ENCODE assay signal across 25 cellular contexts in the genomic region with DNA sequence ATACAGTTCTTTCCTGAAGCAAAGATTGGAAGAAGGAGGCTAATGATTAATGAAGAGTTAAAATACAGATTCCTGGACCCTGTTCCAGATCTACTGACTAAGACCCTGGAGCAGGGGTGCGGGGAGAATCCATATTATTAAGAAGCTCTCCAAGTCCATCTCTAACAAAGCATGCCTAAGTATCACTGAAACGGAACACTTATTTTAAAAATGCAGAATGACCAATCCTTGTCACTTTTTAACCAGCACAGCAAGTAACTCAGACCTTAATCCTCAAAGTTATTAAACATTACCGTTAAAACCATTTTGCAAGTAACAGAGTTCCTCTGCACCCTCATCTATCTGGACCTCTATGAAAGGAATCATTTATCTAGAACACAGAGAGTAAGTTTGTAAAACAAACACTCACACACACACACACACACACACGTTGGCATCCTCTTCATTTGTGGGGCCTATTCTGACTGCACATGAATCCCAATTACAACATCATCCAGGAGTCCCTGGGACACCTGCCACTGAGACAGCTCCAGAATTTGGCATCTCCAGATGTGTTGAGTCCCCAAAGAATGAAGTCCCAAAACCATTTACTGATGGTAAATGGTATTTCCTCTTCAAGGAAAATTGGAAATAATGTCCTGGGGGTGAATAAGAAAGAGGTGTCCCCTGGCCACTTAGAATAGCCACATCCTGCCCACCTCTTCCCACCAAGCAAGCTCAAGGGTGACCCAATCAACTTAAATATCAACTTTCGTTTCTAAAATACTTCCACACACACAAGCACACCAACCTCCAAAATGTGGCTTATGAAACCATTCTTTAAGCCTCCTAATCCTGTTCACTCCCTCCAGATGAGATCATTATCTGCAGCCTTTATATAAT.
A peak's percentile ranks its signal among the peaks of the same experiment; 100 is the strongest.
DNase-seq lines count a peak whose midpoint lies in the region; ATAC-seq and TF ChIP-seq lines count a peak whose summit lies in the region.
"Had no signal": no experiment of that assay in that cellular context is flagged by ENCODE, and none has a peak within 500 bp of the region (broad histone marks: within the 10 kb centered on the region; RNA-seq: fewer than 3 reads in every experiment).

No MANE protein-coding gene starts in this region.

- no peak for TF ChIP-seq CTCF in mesothelial cell of epicardium (IDR thresholded peaks at IDR 0.05; ENCODE audit: unreplicated experiment)

- peaks cover 0 to 13% of the 10 kb centered on the region in 2 donors for H3K4me1 ChIP-seq in esophagus (ENCODE audit: control insufficient read depth in 2 of 2, insufficient read depth in 2 of 2, low read length in 1 of 2)
- H3K4me1 ChIP-seq: prostate gland had no signal

- peaks cover 28% of the 10 kb centered on the region for H3K4me1 Mint-ChIP-seq in mesothelial cell of epicardium
- H3K4me1 Mint-ChIP-seq: stimulated activated memory B cell treated with anti-CD40 and anti-IgM and Interleukin-4, amounts not matched to agents 10 μg/mL and 1 μg/mL and 100 μg/mL, for 72 hours had no signal

- in situ Hi-C loops in Caki2 (cut with HindIII; ENCODE audit: low pct_unique_long_range_greater_than_20kb, low sequenced_read_pairs), result no loop called here

- peaks cover 13% of the 10 kb centered on the region for H3K36me3 Mint-ChIP-seq in mesothelial cell of epicardium
- H3K36me3 Mint-ChIP-seq: activated CD8-positive, alpha-beta memory T cell treated with anti-CD3 and anti-CD28 coated beads, Interleukin-2, amount 10 ng/mL, durations not matched to agents 7 days and 5 days; activated naive CD4-positive, alpha-beta T cell treated with anti-CD3 and anti-CD28 coated beads, Interleukin-2, amount 10 ng/mL, durations not matched to agents 7 days and 5 days; natural killer cell treated with Interleukin-12 subunit alpha and Interleukin-12 subunit beta and Interleukin-15 and Interleukin-18, amount 100 ng/mL, for 72 hours; stimulated activated memory B cell treated with anti-CD40 and anti-IgM and Interleukin-4, amounts not matched to agents 10 μg/mL and 1 μg/mL and 100 μg/mL, for 72 hours had no signal

- no peak overlapping the region for H3K4me3 ChIP-seq in esophagus (ENCODE audit: low read depth in 1 of 2, low read length in 2 of 2)
- H3K4me3 ChIP-seq: gastrocnemius medialis, prostate gland, skin epidermis, suprapubic skin, uterus had no signal

- peaks cover 0 to 4% of the 10 kb centered on the region in 2 donors for H3K36me3 ChIP-seq in esophagus (ENCODE audit: control insufficient read depth in 2 of 2, insufficient read depth in 2 of 2, low read length in 1 of 2)
- H3K36me3 ChIP-seq: gastrocnemius medialis, prostate gland, uterus had no signal

- peak overlapping the region; percentile 14 for H3K27ac Mint-ChIP-seq in mesothelial cell of epicardium
- H3K27ac Mint-ChIP-seq: activated CD4-positive, alpha-beta T cell treated with anti-CD3 and anti-CD28 coated beads, Interleukin-2, amount 10 ng/mL, durations not matched to agents 24 days and 14 days; activated CD8-positive, alpha-beta memory T cell treated with anti-CD3 and anti-CD28 coated beads, Interleukin-2, amount 10 ng/mL, durations not matched to agents 7 days and 5 days; activated naive CD4-positive, alpha-beta T cell treated with anti-CD3 and anti-CD28 coated beads, Interleukin-2, amount 10 ng/mL, durations not matched to agents 7 days and 5 days; natural killer cell treated with Interleukin-12 subunit alpha and Interleukin-12 subunit beta and Interleukin-15 and Interleukin-18, amount 100 ng/mL, for 72 hours; stimulated activated memory B cell treated with anti-CD40 and anti-IgM and Interleukin-4, amounts not matched to agents 10 μg/mL and 1 μg/mL and 100 μg/mL, for 72 hours; T-helper 17 cell had no signal

- DNase-seq in Caki2 (ENCODE audit: low read depth) (peak; percentile 96), MV-4-11 (lab: John Stamatoyannopoulos, UW) (peak; percentile 41), mesothelial cell of epicardium (ENCODE audit: low spot score in 2 of 2, unreplicated experiment in 2 of 2) (no peak)
- DNase-seq in stimulated activated CD4-positive, alpha-beta T cell treated with anti-CD3 and anti-CD28 coated beads, Interleukin-4, amount 100 ng/mL, for 24 hours, result no peak
- DNase-seq in stimulated activated CD4-positive, alpha-beta T cell treated with anti-CD3 and anti-CD28 coated beads, Interleukin-1b, Interleukin-23, amount 100 ng/mL, for 48 hours, result no peak
- DNase-seq: activated CD4-positive, alpha-beta T cell treated with anti-CD3 and anti-CD28 coated beads, Interleukin-2, amount 10 ng/mL, durations not matched to agents 24 days and 14 days; activated CD8-positive, alpha-beta memory T cell treated with anti-CD3 and anti-CD28 coated beads, Interleukin-2, amount 10 ng/mL, durations not matched to agents 7 days and 5 days; activated naive CD4-positive, alpha-beta T cell treated with anti-CD3 and anti-CD28 coated beads, Interleukin-2, amount 10 ng/mL, durations not matched to agents 7 days and 5 days; amygdala; erythroblast; gastrocnemius medialis; left cardiac atrium; NCI-H1092; NCI-H2029; stimulated activated CD4-positive, alpha-beta T cell treated with anti-CD3 and anti-CD28 coated beads, Interleukin-2, amount 100 ng/mL, for 24 hours; T-helper 17 cell; uterus had no signal

- ATAC-seq in GM18519 (IDR thresholded peaks at IDR 0.05; ENCODE audit: low FRiP score, unreplicated experiment), result no peak
- ATAC-seq in HG03139 (IDR thresholded peaks at IDR 0.05; ENCODE audit: unreplicated experiment), result no peak
- ATAC-seq: activated CD8-positive, alpha-beta memory T cell treated with anti-CD3 and anti-CD28 coated beads, Interleukin-2, amount 10 ng/mL, durations not matched to agents 7 days and 5 days; gastrocnemius medialis; left cardiac atrium; stimulated activated memory B cell treated with anti-CD40 and anti-IgM and Interleukin-4, amounts not matched to agents 10 μg/mL and 1 μg/mL and 100 μg/mL, for 72 hours; T-helper 17 cell had no signal

- H3K9me3 Mint-ChIP-seq in mesothelial cell of epicardium, result no peaks in the 10 kb centered on the region
- H3K9me3 Mint-ChIP-seq: activated CD4-positive, alpha-beta T cell treated with anti-CD3 and anti-CD28 coated beads, Interleukin-2, amount 10 ng/mL, durations not matched to agents 24 days and 14 days; activated naive CD4-positive, alpha-beta T cell treated with anti-CD3 and anti-CD28 coated beads, Interleukin-2, amount 10 ng/mL, durations not matched to agents 7 days and 5 days; natural killer cell treated with Interleukin-12 subunit alpha and Interleukin-12 subunit beta and Interleukin-15 and Interleukin-18, amount 100 ng/mL, for 72 hours had no signal

- peak overlapping the region; percentile 40 to 59 for H3K27ac ChIP-seq in esophagus (ENCODE audit: low read depth in 2 of 2, low read length in 1 of 2)
- H3K27ac ChIP-seq: gastrocnemius medialis, prostate gland, suprapubic skin, uterus had no signal

- no peaks in the 10 kb centered on the region for H3K9me3 ChIP-seq in esophagus (ENCODE audit: control insufficient read depth in 2 of 2, insufficient read depth in 1 of 2, low read depth in 1 of 2, low read length in 1 of 2)
- H3K9me3 ChIP-seq: gastrocnemius medialis, prostate gland, suprapubic skin, uterus had no signal

- no peaks in the 10 kb centered on the region for H3K27me3 ChIP-seq in esophagus (ENCODE audit: control insufficient read depth in 1 of 2, insufficient read depth in 2 of 2, low read length in 2 of 2)
- H3K27me3 ChIP-seq: gastrocnemius medialis, suprapubic skin, uterus had no signal

- no peaks in the 10 kb centered on the region for H3K27me3 Mint-ChIP-seq in mesothelial cell of epicardium (ENCODE audit: low read depth)
- H3K27me3 Mint-ChIP-seq: activated naive CD4-positive, alpha-beta T cell treated with anti-CD3 and anti-CD28 coated beads, Interleukin-2, amount 10 ng/mL, durations not matched to agents 7 days and 5 days; stimulated activated memory B cell treated with anti-CD40 and anti-IgM and Interleukin-4, amounts not matched to agents 10 μg/mL and 1 μg/mL and 100 μg/mL, for 72 hours had no signal

- WGBS in esophagus, 2 donors, result 53 to 62% methylated on average over 5 of the region's 5 CpGs

- no peak overlapping the region for H3K4me3 Mint-ChIP-seq in mesothelial cell of epicardium
- H3K4me3 Mint-ChIP-seq: activated CD4-positive, alpha-beta T cell treated with anti-CD3 and anti-CD28 coated beads, Interleukin-2, amount 10 ng/mL, durations not matched to agents 24 days and 14 days; activated CD8-positive, alpha-beta memory T cell treated with anti-CD3 and anti-CD28 coated beads, Interleukin-2, amount 10 ng/mL, durations not matched to agents 7 days and 5 days; activated naive CD4-positive, alpha-beta T cell treated with anti-CD3 and anti-CD28 coated beads, Interleukin-2, amount 10 ng/mL, durations not matched to agents 7 days and 5 days; natural killer cell treated with Interleukin-12 subunit alpha and Interleukin-12 subunit beta and Interleukin-15 and Interleukin-18, amount 100 ng/mL, for 72 hours; stimulated activated memory B cell treated with anti-CD40 and anti-IgM and Interleukin-4, amounts not matched to agents 10 μg/mL and 1 μg/mL and 100 μg/mL, for 72 hours; T-helper 17 cell had no signal

Comparison
In these comparisons a context has a peak if more than half of its experiments do, and no peak if none do; other contexts are left out.
1. DNase-seq: peak in Caki2 (single experiment) and MV-4-11 (single experiment); none in mesothelial cell of epicardium (0 of 2), stimulated activated CD4-positive, alpha-beta T cell treated with anti-CD3 and anti-CD28 coated beads, Interleukin-4, amount 100 ng/mL, for 24 hours (single experiment) and stimulated activated CD4-positive, alpha-beta T cell treated with anti-CD3 and anti-CD28 coated beads, Interleukin-1b, Interleukin-23, amount 100 ng/mL, for 48 hours (single experiment).